1 cellular context compared by ENCODE assay signal in the genomic region with DNA sequence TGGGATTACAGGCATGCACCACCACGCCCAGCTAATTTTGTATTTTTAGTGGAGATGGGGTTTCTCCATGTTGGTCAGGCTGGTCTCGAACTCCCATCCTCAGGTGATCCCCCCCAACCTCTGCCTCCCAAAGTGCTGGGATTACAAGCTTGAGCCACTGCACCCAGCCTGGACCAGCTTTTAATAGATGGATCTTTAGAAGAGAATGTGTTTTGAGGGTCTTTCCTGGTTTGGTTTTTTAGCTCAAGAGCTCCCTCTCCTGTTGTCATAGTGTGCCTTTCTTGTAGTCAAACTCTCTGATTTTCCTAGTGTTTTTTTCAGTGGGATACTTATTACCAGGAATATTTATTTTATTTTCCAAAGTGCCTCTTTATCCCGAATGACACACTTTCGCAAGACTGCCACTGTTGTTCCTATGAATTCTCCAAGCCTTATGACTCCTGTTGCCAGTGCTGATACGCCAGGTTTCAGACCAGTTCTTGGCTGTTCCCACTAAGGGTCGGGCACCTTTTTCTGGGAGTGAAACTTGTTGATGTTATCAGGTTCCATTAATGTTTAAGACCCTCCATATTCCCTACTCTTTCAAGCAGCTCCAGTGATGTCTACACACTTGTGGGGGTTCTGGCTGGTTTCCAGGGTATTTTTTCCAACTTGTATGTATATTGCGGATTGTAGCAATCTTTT.
TF ChIP-seq lines count a peak whose summit lies in the region.

No MANE protein-coding gene starts in this region.

TF ChIP-seq in HEK293T, 16 proteins besides CTCF, POLR2A, EP300 and RAD21 (continued from another document):
- no peak for TF ChIP-seq BHLHE40 (IDR thresholded peaks at IDR 0.05; ENCODE audit: borderline replicate concordance)
